In the genomic region with DNA sequence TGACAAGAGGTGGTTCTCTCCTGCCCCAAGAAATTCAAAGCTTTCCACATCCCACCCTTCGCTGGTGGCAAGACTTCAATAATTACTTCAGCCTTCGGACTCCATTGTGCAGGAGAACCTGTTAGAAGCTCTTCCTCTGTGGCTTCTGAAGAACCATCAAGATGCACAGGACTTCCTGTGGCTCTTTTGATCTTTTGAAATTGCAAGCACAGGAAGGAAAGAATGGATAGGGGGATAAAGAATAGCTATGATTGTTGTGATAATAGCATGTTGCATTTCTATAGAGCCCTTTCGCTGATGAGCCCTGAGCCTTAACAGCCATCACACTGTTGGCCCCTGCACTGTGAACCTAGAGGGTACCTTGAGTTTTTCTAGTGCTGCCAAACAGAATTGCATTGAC, we compare ENCODE assay signal across 14 cellular contexts. TPM values are rescaled to one million over a fixed set of nuclear protein-coding genes. Genes with fewer than 3 reads are reported as not detected.
DNase-seq lines count a peak whose midpoint lies in the region; ATAC-seq and TF ChIP-seq lines count a peak whose summit lies in the region.
"Had no signal": no experiment of that assay in that cellular context is flagged by ENCODE, and none has a peak within 500 bp of the region (broad histone marks: within the 10 kb centered on the region; RNA-seq: fewer than 3 reads in every experiment).

No MANE protein-coding gene starts in this region.

- DNase-seq in CD8-positive, alpha-beta T cell, result no peak
- no peak for DNase-seq in T-helper 17 cell
- DNase-seq in effector memory CD8-positive, alpha-beta T cell, result peak in 1 of 3 experiments; percentile 14
- DNase-seq in HPDE6-E6E7 (ENCODE audit: extremely low spot score), result no peak
- no peak for DNase-seq in LoVo (ENCODE audit: low spot score)
- no peak for DNase-seq in stimulated activated naive B cell treated with anti-CD40 and anti-IgM and Interleukin-4, amounts not matched to agents 10 μg/mL and 1 μg/mL and 100 μg/mL, for 72 hours
- no peak for DNase-seq in RKO (ENCODE audit: low spot score)
- DNase-seq: NCI-H1105 treated with DMSO at 0.1 percent for 48 hours; NCI-H345; SK-N-SH; stimulated activated CD4-positive, alpha-beta T cell treated with anti-CD3 and anti-CD28 coated beads, Interleukin-12 subunit alpha, Interleukin-12 subunit beta, amount 100 ng/mL, for 4 hours; stimulated activated naive CD8-positive, alpha-beta T cell treated with anti-CD3 and anti-CD28 coated beads, Interleukin-15, amount 100 ng/mL, for 72 hours had no signal

- H3K4me1 ChIP-seq in BLaER1, result peaks cover 58% of the 10 kb centered on the region
- H3K4me1 ChIP-seq in CD8-positive, alpha-beta T cell (ENCODE audit: insufficient read depth, low read length), result peaks cover 24% of the 10 kb centered on the region

- intact Hi-C loops in CD8-positive, alpha-beta T cell (cut with DNase I, micrococcal nuclease), result no loop called here

- no peaks in the 10 kb centered on the region for H3K36me3 ChIP-seq in BLaER1
- H3K36me3 ChIP-seq in CD8-positive, alpha-beta T cell (ENCODE audit: insufficient read depth, low read length), result no peaks in the 10 kb centered on the region

- peak overlapping the region; percentile 13; the same call in 1 of the 2 replicates for H3K4me3 ChIP-seq in BLaER1
- peak overlapping the region; percentile 1 for H3K4me3 ChIP-seq in CD8-positive, alpha-beta T cell (ENCODE audit: low read depth, low read length)

- POLR2A ChIA-PET in CD8-positive, alpha-beta T cell (lab: Charles Lee), result interaction anchor here (0.7 to 1.1 kb wide), 2 partner anchors 48 to 58 kb away, joined by 3 to 4 read pairs; no protein-coding TSS in a partner anchor

- no peak for TF ChIP-seq CTCF in CD8-positive, alpha-beta T cell (IDR thresholded peaks at IDR 0.05)

- H3K4me3 Mint-ChIP-seq in CD8-positive, alpha-beta T cell, result peak overlapping the region; percentile 56
- peak overlapping the region; percentile 65 for H3K4me3 Mint-ChIP-seq in T-helper 17 cell
- peak overlapping the region; percentile 68 to 77 for H3K4me3 Mint-ChIP-seq in effector memory CD8-positive, alpha-beta T cell
- no peak overlapping the region for H3K4me3 Mint-ChIP-seq in stimulated activated naive B cell treated with anti-CD40 and anti-IgM and Interleukin-4, amounts not matched to agents 10 μg/mL and 1 μg/mL and 100 μg/mL, for 72 hours
- H3K4me3 Mint-ChIP-seq: stimulated activated naive CD8-positive, alpha-beta T cell treated with anti-CD3 and anti-CD28 coated beads, Interleukin-15, amount 100 ng/mL, for 72 hours had no signal

- H3K9ac ChIP-seq in BLaER1, result no peak overlapping the region
- H3K9ac ChIP-seq: parathyroid adenoma, SK-N-SH had no signal

- peak overlapping the region; percentile 83 for H3K4me2 ChIP-seq in BLaER1
- H3K4me2 ChIP-seq: SK-N-SH had no signal

- peaks cover 30% of the 10 kb centered on the region for H3K4me1 Mint-ChIP-seq in CD8-positive, alpha-beta T cell (ENCODE audit: low read depth)
- peaks cover 26% of the 10 kb centered on the region for H3K4me1 Mint-ChIP-seq in T-helper 17 cell
- H3K4me1 Mint-ChIP-seq in effector memory CD8-positive, alpha-beta T cell (ENCODE audit: low read depth in 2 of 2), result peaks cover 20 to 23% of the 10 kb centered on the region in 2 donors
- peaks cover 2% of the 10 kb centered on the region in 2 donors for H3K4me1 Mint-ChIP-seq in stimulated activated naive B cell treated with anti-CD40 and anti-IgM and Interleukin-4, amounts not matched to agents 10 μg/mL and 1 μg/mL and 100 μg/mL, for 72 hours

- 0 out of 2 replicates have a peak, but pooled peaks cover 8% of the 10 kb centered on the region for H3K9me3 ChIP-seq in BLaER1
- H3K9me3 ChIP-seq in CD8-positive, alpha-beta T cell (ENCODE audit: low read length), result no peaks in the 10 kb centered on the region
- H3K9me3 ChIP-seq in T-helper 17 cell (ENCODE audit: control insufficient read depth, low read length, poor library complexity, severe bottlenecking), result no peaks in the 10 kb centered on the region
- H3K9me3 ChIP-seq: SK-N-SH had no signal

- CTCF ChIA-PET in CD8-positive, alpha-beta T cell (lab: Charles Lee), result interaction anchor here (0.8 to 1.1 kb wide), 4 partner anchors 37 to 242 kb away, joined by 3 read pairs; no protein-coding TSS in a partner anchor

- H3K27ac ChIP-seq in BLaER1, result no peak overlapping the region
- no peak overlapping the region for H3K27ac ChIP-seq in CD8-positive, alpha-beta T cell (ENCODE audit: low read depth, low read length)
- H3K27ac ChIP-seq: parathyroid adenoma had no signal

- no peaks in the 10 kb centered on the region for H3K9me3 Mint-ChIP-seq in CD8-positive, alpha-beta T cell
- peaks cover 0 to 5% of the 10 kb centered on the region in 2 donors for H3K9me3 Mint-ChIP-seq in effector memory CD8-positive, alpha-beta T cell
- H3K9me3 Mint-ChIP-seq in stimulated activated naive B cell treated with anti-CD40 and anti-IgM and Interleukin-4, amounts not matched to agents 10 μg/mL and 1 μg/mL and 100 μg/mL, for 72 hours, result peaks cover 2 to 5% of the 10 kb centered on the region in 2 donors

- peaks cover 41% of the 10 kb centered on the region for H4K20me1 ChIP-seq in BLaER1

- no peaks in the 10 kb centered on the region for H3K36me3 Mint-ChIP-seq in CD8-positive, alpha-beta T cell
- peaks cover 3% of the 10 kb centered on the region for H3K36me3 Mint-ChIP-seq in T-helper 17 cell (ENCODE audit: low read depth)
- no peaks in the 10 kb centered on the region for H3K36me3 Mint-ChIP-seq in effector memory CD8-positive, alpha-beta T cell (ENCODE audit: insufficient read depth)
- peaks cover 2 to 3% of the 10 kb centered on the region in 2 donors for H3K36me3 Mint-ChIP-seq in stimulated activated naive B cell treated with anti-CD40 and anti-IgM and Interleukin-4, amounts not matched to agents 10 μg/mL and 1 μg/mL and 100 μg/mL, for 72 hours

- H3K27me3 ChIP-seq in BLaER1, result peaks cover 38% of the 10 kb centered on the region
- peaks cover 17% of the 10 kb centered on the region for H3K27me3 ChIP-seq in CD8-positive, alpha-beta T cell (ENCODE audit: insufficient read depth, low read length)

- peak; percentile 46 for ATAC-seq in CD8-positive, alpha-beta T cell
- ATAC-seq in T-helper 17 cell, result peak; percentile 82
- peak; percentile 89 for ATAC-seq in effector memory CD8-positive, alpha-beta T cell (replicated peaks)
- ATAC-seq in stimulated activated naive B cell treated with anti-CD40 and anti-IgM and Interleukin-4, amounts not matched to agents 10 μg/mL and 1 μg/mL and 100 μg/mL, for 72 hours (replicated peaks), result no peak
- ATAC-seq: stimulated activated naive CD8-positive, alpha-beta T cell treated with anti-CD3 and anti-CD28 coated beads, Interleukin-15, amount 100 ng/mL, for 72 hours had no signal

- peaks cover 52% of the 10 kb centered on the region for H3K27me3 Mint-ChIP-seq in CD8-positive, alpha-beta T cell (ENCODE audit: low read depth)
- peaks cover 70% of the 10 kb centered on the region for H3K27me3 Mint-ChIP-seq in T-helper 17 cell
- peaks cover 40 to 82% of the 10 kb centered on the region in 2 donors for H3K27me3 Mint-ChIP-seq in effector memory CD8-positive, alpha-beta T cell
- H3K27me3 Mint-ChIP-seq in stimulated activated naive B cell treated with anti-CD40 and anti-IgM and Interleukin-4, amounts not matched to agents 10 μg/mL and 1 μg/mL and 100 μg/mL, for 72 hours, result peaks cover 41 to 48% of the 10 kb centered on the region in 2 donors

- no peak overlapping the region for H3K27ac Mint-ChIP-seq in CD8-positive, alpha-beta T cell
- H3K27ac Mint-ChIP-seq in T-helper 17 cell, result no peak overlapping the region
- no peak overlapping the region for H3K27ac Mint-ChIP-seq in effector memory CD8-positive, alpha-beta T cell
- H3K27ac Mint-ChIP-seq in stimulated activated naive B cell treated with anti-CD40 and anti-IgM and Interleukin-4, amounts not matched to agents 10 μg/mL and 1 μg/mL and 100 μg/mL, for 72 hours, result no peak overlapping the region
- H3K27ac Mint-ChIP-seq: stimulated activated naive CD8-positive, alpha-beta T cell treated with anti-CD3 and anti-CD28 coated beads, Interleukin-15, amount 100 ng/mL, for 72 hours had no signal

RNA-seq across cellular contexts. Expression of gene EPAS1, which starts 7.4 kb away (rescaled TPM):
- 10 to 100 TPM; 18.5 to 19.7 TPM for total RNA-seq in CD8-positive, alpha-beta T cell
- total RNA-seq in T-helper 17 cell, result 1 to 10 TPM in 1 of 2 donors, under 1 TPM in 1; 0.97 to 9.1 TPM

Comparison
In these comparisons a context has a peak if more than half of its experiments do, and no peak if none do; other contexts are left out.
1. ATAC-seq: peak in CD8-positive, alpha-beta T cell (single experiment), T-helper 17 cell (single experiment) and effector memory CD8-positive, alpha-beta T cell (single experiment); none in stimulated activated naive B cell treated with anti-CD40 and anti-IgM and Interleukin-4, amounts not matched to agents 10 μg/mL and 1 μg/mL and 100 μg/mL, for 72 hours (0 of 2).
2. H3K4me3 Mint-ChIP-seq: peak in CD8-positive, alpha-beta T cell (single experiment), T-helper 17 cell (single experiment) and effector memory CD8-positive, alpha-beta T cell (2 of 2); none in stimulated activated naive B cell treated with anti-CD40 and anti-IgM and Interleukin-4, amounts not matched to agents 10 μg/mL and 1 μg/mL and 100 μg/mL, for 72 hours (0 of 2).